1 cellular context compared by ENCODE assay signal in genomic region chr9:73348485-73348884, GRCh38.
TF ChIP-seq lines count a peak whose summit lies in the region.

No MANE protein-coding gene starts in this region.

TF ChIP-seq in K562, 482 proteins besides CTCF, POLR2A, EP300 and RAD21 (continued from another document):
- TF ChIP-seq, protein P1, sequence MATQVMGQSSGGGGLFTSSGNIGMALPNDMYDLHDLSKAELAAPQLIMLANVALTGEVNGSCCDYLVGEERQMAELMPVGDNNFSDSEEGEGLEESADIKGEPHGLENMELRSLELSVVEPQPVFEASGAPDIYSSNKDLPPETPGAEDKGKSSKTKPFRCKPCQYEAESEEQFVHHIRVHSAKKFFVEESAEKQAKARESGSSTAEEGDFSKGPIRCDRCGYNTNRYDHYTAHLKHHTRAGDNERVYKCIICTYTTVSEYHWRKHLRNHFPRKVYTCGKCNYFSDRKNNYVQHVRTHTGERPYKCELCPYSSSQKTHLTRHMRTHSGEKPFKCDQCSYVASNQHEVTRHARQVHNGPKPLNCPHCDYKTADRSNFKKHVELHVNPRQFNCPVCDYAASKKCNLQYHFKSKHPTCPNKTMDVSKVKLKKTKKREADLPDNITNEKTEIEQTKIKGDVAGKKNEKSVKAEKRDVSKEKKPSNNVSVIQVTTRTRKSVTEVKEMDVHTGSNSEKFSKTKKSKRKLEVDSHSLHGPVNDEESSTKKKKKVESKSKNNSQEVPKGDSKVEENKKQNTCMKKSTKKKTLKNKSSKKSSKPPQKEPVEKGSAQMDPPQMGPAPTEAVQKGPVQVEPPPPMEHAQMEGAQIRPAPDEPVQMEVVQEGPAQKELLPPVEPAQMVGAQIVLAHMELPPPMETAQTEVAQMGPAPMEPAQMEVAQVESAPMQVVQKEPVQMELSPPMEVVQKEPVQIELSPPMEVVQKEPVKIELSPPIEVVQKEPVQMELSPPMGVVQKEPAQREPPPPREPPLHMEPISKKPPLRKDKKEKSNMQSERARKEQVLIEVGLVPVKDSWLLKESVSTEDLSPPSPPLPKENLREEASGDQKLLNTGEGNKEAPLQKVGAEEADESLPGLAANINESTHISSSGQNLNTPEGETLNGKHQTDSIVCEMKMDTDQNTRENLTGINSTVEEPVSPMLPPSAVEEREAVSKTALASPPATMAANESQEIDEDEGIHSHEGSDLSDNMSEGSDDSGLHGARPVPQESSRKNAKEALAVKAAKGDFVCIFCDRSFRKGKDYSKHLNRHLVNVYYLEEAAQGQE (CRISPR knock-in tag; IDR thresholded peaks at IDR 0.05; ENCODE audit: low read depth): 0 out of 2 replicates have a peak, but pooled peaks have one; percentile 69
- peak; percentile 69; the same call in 1 of the 2 replicates for TF ChIP-seq EHMT2 (IDR thresholded peaks at IDR 0.05)
- TF ChIP-seq ARID2 (IDR thresholded peaks at IDR 0.05): no peak
- no peak for TF ChIP-seq HDAC6 (IDR thresholded peaks at IDR 0.05; ENCODE audit: low read depth, low read length)
- TF ChIP-seq NFIC (IDR thresholded peaks at IDR 0.05): no peak
- no peak for TF ChIP-seq ZNF398 (CRISPR knock-in tag; IDR thresholded peaks at IDR 0.05)
- TF ChIP-seq, protein P2, sequence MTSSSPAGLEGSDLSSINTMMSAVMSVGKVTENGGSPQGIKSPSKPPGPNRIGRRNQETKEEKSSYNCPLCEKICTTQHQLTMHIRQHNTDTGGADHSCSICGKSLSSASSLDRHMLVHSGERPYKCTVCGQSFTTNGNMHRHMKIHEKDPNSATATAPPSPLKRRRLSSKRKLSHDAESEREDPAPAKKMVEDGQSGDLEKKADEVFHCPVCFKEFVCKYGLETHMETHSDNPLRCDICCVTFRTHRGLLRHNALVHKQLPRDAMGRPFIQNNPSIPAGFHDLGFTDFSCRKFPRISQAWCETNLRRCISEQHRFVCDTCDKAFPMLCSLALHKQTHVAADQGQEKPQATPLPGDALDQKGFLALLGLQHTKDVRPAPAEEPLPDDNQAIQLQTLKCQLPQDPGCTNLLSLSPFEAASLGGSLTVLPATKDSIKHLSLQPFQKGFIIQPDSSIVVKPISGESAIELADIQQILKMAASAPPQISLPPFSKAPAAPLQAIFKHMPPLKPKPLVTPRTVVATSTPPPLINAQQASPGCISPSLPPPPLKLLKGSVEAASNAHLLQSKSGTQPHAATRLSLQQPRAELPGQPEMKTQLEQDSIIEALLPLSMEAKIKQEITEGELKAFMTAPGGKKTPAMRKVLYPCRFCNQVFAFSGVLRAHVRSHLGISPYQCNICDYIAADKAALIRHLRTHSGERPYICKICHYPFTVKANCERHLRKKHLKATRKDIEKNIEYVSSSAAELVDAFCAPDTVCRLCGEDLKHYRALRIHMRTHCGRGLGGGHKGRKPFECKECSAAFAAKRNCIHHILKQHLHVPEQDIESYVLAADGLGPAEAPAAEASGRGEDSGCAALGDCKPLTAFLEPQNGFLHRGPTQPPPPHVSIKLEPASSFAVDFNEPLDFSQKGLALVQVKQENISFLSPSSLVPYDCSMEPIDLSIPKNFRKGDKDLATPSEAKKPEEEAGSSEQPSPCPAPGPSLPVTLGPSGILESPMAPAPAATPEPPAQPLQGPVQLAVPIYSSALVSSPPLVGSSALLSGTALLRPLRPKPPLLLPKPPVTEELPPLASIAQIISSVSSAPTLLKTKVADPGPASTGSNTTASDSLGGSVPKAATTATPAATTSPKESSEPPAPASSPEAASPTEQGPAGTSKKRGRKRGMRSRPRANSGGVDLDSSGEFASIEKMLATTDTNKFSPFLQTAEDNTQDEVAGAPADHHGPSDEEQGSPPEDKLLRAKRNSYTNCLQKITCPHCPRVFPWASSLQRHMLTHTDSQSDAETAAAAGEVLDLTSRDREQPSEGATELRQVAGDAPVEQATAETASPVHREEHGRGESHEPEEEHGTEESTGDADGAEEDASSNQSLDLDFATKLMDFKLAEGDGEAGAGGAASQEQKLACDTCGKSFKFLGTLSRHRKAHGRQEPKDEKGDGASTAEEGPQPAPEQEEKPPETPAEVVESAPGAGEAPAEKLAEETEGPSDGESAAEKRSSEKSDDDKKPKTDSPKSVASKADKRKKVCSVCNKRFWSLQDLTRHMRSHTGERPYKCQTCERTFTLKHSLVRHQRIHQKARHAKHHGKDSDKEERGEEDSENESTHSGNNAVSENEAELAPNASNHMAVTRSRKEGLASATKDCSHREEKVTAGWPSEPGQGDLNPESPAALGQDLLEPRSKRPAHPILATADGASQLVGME (CRISPR knock-in tag; IDR thresholded peaks at IDR 0.05): no peak
TF ChIP-seq in K562: peak in this region for 3.
